ENCODE assay signal across 10 cellular contexts in the genomic region with DNA sequence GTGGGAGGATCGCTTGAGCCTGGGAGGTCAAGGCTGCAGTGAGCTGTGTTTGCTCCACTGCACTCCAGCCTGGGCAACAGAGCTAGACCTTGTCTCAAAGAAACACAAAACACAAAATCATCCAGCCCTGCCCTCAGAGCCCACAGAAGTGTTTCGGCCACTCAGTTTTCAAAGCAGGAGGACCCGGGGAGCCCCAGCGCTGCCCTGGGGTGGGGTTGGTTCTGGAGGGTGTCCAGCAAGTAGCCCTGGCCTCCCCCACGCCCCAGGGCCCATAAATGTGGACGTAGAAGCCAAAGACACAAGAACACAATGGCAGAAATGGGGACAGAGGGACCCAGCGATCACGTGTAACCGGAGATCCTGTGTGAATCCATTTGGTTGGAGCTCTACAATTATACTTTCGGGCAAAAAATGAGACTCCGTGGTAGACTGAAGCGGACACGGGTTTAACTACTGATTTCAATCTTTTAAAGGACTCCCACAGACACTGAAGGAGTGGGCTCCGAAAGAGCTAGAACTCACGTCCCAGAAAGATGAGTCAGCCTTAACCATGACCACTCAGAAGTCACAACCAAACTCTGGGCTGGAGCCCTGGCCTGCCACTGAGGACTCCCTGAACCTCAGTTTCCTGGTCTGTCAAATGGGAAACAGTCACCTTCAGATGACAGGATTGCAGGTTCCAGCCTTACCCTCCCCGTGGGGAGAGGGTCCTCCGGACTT. TPM values are rescaled to one million over a fixed set of nuclear protein-coding genes. Genes with fewer than 3 reads are reported as not detected.
A peak's percentile ranks its signal among the peaks of the same experiment; 100 is the strongest.
DNase-seq lines count a peak whose midpoint lies in the region; ATAC-seq and TF ChIP-seq lines count a peak whose summit lies in the region.
"Had no signal": no experiment of that assay in that cellular context is flagged by ENCODE, and none has a peak within 500 bp of the region (broad histone marks: within the 10 kb centered on the region; RNA-seq: fewer than 3 reads in every experiment).

No MANE protein-coding gene starts in this region.

- peak overlapping the region; percentile 81 for H3K27ac ChIP-seq in OCI-LY3 (ENCODE audit: low read length)
- no peak overlapping the region for H3K27ac ChIP-seq in RWPE1

- no peak for ATAC-seq in HG03196 (IDR thresholded peaks at IDR 0.05; ENCODE audit: unreplicated experiment)

- H3K36me3 Mint-ChIP-seq in activated CD4-positive, alpha-beta T cell treated with anti-CD3 and anti-CD28 coated beads, Interleukin-2, amount 10 ng/mL, durations not matched to agents 7 days and 5 days (ENCODE audit: low read depth): peaks cover 2% of the 10 kb centered on the region

- peak overlapping the region; percentile 59 for H3K4me2 ChIP-seq in OCI-LY3 (ENCODE audit: low read length)

- DNase-seq in activated CD4-positive, alpha-beta T cell treated with anti-CD3 and anti-CD28 coated beads for 48 hours: peak; percentile 42
- DNase-seq in activated CD4-positive, alpha-beta T cell treated with anti-CD3 and anti-CD28 coated beads, Interleukin-2, amount 10 ng/mL, durations not matched to agents 7 days and 5 days: no peak
- DNase-seq in choroid plexus epithelial cell (ENCODE audit: low read depth) (peak; percentile 77), superior temporal gyrus (ENCODE audit: extremely low spot score) (no peak), RWPE1 (ENCODE audit: low spot score) (no peak)
- DNase-seq in stimulated activated CD8-positive, alpha-beta memory T cell treated with anti-CD3 and anti-CD28 coated beads, Interleukin-15, amount 100 ng/mL, for 48 hours (ENCODE audit: low read depth in 2 of 2): peak; percentile 25 to 30
- DNase-seq: NCI-H1105 treated with DMSO at 0.1 percent for 48 hours had no signal

- H3K27me3 Mint-ChIP-seq in activated CD4-positive, alpha-beta T cell treated with anti-CD3 and anti-CD28 coated beads, Interleukin-2, amount 10 ng/mL, durations not matched to agents 7 days and 5 days: peaks cover 13% of the 10 kb centered on the region

- H3K4me3 Mint-ChIP-seq in activated CD4-positive, alpha-beta T cell treated with anti-CD3 and anti-CD28 coated beads, Interleukin-2, amount 10 ng/mL, durations not matched to agents 7 days and 5 days: no peak overlapping the region

- H3K9ac ChIP-seq in OCI-LY3 (ENCODE audit: low read length): peak overlapping the region; percentile 61

- no peaks in the 10 kb centered on the region for H4K20me1 ChIP-seq in OCI-LY3 (ENCODE audit: insufficient read depth, low read length)

- no peak for TF ChIP-seq CTCF in OCI-LY3 (IDR thresholded peaks at IDR 0.05; ENCODE audit: low read depth, low read length)
- no peak for TF ChIP-seq CTCF in choroid plexus epithelial cell (conservative IDR thresholded peaks at IDR 0.05; ENCODE audit: low read depth, low read length)
- no peak for TF ChIP-seq CTCF in RWPE1 (conservative IDR thresholded peaks at IDR 0.05; ENCODE audit: low read depth)

- H3K4me3 ChIP-seq in OCI-LY3 (ENCODE audit: low read length) (peak overlapping the region; percentile 26), choroid plexus epithelial cell (ENCODE audit: low read depth, low read length) (no peak overlapping the region)

- peaks cover 63% of the 10 kb centered on the region for H3K4me1 Mint-ChIP-seq in activated CD4-positive, alpha-beta T cell treated with anti-CD3 and anti-CD28 coated beads, Interleukin-2, amount 10 ng/mL, durations not matched to agents 7 days and 5 days

- no peaks in the 10 kb centered on the region for H3K36me3 ChIP-seq in OCI-LY3 (replicated peaks; ENCODE audit: low read depth, low read length)

- H3K9me3 Mint-ChIP-seq in activated CD4-positive, alpha-beta T cell treated with anti-CD3 and anti-CD28 coated beads, Interleukin-2, amount 10 ng/mL, durations not matched to agents 7 days and 5 days: no peaks in the 10 kb centered on the region

- peak overlapping the region; percentile 50; the same call in 1 of the 2 replicates for H2AFZ ChIP-seq in OCI-LY3 (ENCODE audit: low read depth, low read length)

- H3K27ac Mint-ChIP-seq in activated CD4-positive, alpha-beta T cell treated with anti-CD3 and anti-CD28 coated beads, Interleukin-2, amount 10 ng/mL, durations not matched to agents 7 days and 5 days: no peak overlapping the region

- no peaks in the 10 kb centered on the region for H3K79me2 ChIP-seq in OCI-LY3 (ENCODE audit: low read length)

- POLR2A ChIA-PET in activated CD4-positive, alpha-beta T cell treated with anti-CD3 and anti-CD28 coated beads, Interleukin-2, amount 10 ng/mL, durations not matched to agents 7 days and 5 days (lab: Charles Lee): no interaction called here
- POLR2A ChIA-PET in RWPE1 (lab: Yijun Ruan, JAX; ENCODE audit: low non-redundant PET): no interaction called here

- no peaks in the 10 kb centered on the region for H3K27me3 ChIP-seq in OCI-LY3 (ENCODE audit: low read depth, low read length)

- no peaks in the 10 kb centered on the region for H3K9me3 ChIP-seq in OCI-LY3 (ENCODE audit: insufficient read depth, low read length)

- H3K4me1 ChIP-seq in OCI-LY3 (ENCODE audit: low read length): peaks cover 66% of the 10 kb centered on the region

- CTCF ChIA-PET in activated CD4-positive, alpha-beta T cell treated with anti-CD3 and anti-CD28 coated beads, Interleukin-2, amount 10 ng/mL, durations not matched to agents 7 days and 5 days (lab: Charles Lee): interaction anchor here (0.6 to 2.7 kb wide), 8 partner anchors 9 to 285 kb away, joined by 3 to 16 read pairs (median 4); partner anchors contain the start of gene CYTH4
- CTCF ChIA-PET in RWPE1 (lab: Yijun Ruan, JAX): interaction anchor here (0.6 to 1.0 kb wide), 2 partner anchors 13 to 44 kb away, joined by 4 read pairs; no protein-coding TSS in a partner anchor

RNA-seq across cellular contexts. Expression of gene CYTH4, which starts 9.0 kb away (rescaled TPM):
- total RNA-seq in activated CD4-positive, alpha-beta T cell treated with anti-CD3 and anti-CD28 coated beads, Interleukin-2, amount 10 ng/mL, durations not matched to agents 7 days and 5 days: 100 to 1,000 TPM; 106 to 110 TPM
- total RNA-seq: A673 had no signal

RNA-seq across cellular contexts. Expression of gene RAC2, which starts 29.2 kb away (rescaled TPM):
- total RNA-seq in activated CD4-positive, alpha-beta T cell treated with anti-CD3 and anti-CD28 coated beads, Interleukin-2, amount 10 ng/mL, durations not matched to agents 7 days and 5 days: 1,000 to 10,000 TPM; 1,015 to 1,117 TPM

Comparison
In these comparisons a context has a peak if more than half of its experiments do, and no peak if none do; other contexts are left out.
1. DNase-seq: peak in activated CD4-positive, alpha-beta T cell treated with anti-CD3 and anti-CD28 coated beads for 48 hours (single experiment), choroid plexus epithelial cell (single experiment) and stimulated activated CD8-positive, alpha-beta memory T cell treated with anti-CD3 and anti-CD28 coated beads, Interleukin-15, amount 100 ng/mL, for 48 hours (2 of 2); none in activated CD4-positive, alpha-beta T cell treated with anti-CD3 and anti-CD28 coated beads, Interleukin-2, amount 10 ng/mL, durations not matched to agents 7 days and 5 days (single experiment), superior temporal gyrus (single experiment) and RWPE1 (single experiment).